Comparison of ENCODE assay signal across 14 cellular contexts in genomic region chr2:183063083-183063482, GRCh38. TPM values are rescaled to one million over a fixed set of nuclear protein-coding genes. Genes with fewer than 3 reads are reported as not detected.
A peak's percentile ranks its signal among the peaks of the same experiment; 100 is the strongest.
DNase-seq lines count a peak whose midpoint lies in the region; ATAC-seq and TF ChIP-seq lines count a peak whose summit lies in the region.
"Had no signal": no experiment of that assay in that cellular context is flagged by ENCODE, and none has a peak within 500 bp of the region (broad histone marks: within the 10 kb centered on the region; RNA-seq: fewer than 3 reads in every experiment).

No MANE protein-coding gene starts in this region.

- TF ChIP-seq CTCF in A673 (conservative IDR thresholded peaks at IDR 0.05; ENCODE audit: low read depth, low read length) = no peak
- TF ChIP-seq CTCF in choroid plexus epithelial cell (conservative IDR thresholded peaks at IDR 0.05; ENCODE audit: low read depth, low read length) = no peak
- no peak for TF ChIP-seq CTCF in ovary (IDR thresholded peaks at IDR 0.05)

- no peak overlapping the region for H3K4ac ChIP-seq in neuronal stem cell (ENCODE audit: low read length)

- H4K8ac ChIP-seq in neuronal stem cell (ENCODE audit: low read depth, low read length) = no peak overlapping the region

- CTCF ChIA-PET in A673 (lab: Charles Lee) = no interaction called here

- peak; percentile 82 for ATAC-seq in GM18870 (IDR thresholded peaks at IDR 0.05; ENCODE audit: unreplicated experiment)
- peak; percentile 94 for ATAC-seq in HG03565 (IDR thresholded peaks at IDR 0.05; ENCODE audit: unreplicated experiment)
- ATAC-seq in natural killer cell treated with Interleukin-12 subunit alpha and Interleukin-12 subunit beta and Interleukin-15 and Interleukin-18, amount 100 ng/mL, for 72 hours = no peak
- ATAC-seq: activated naive CD8-positive, alpha-beta T cell treated with anti-CD3 and anti-CD28 coated beads, Interleukin-2, amount 50 U/mL, for 24 hours had no signal

- H2BK5ac ChIP-seq in neuronal stem cell (ENCODE audit: low read length) = no peak overlapping the region

- no peak overlapping the region for H3K27ac Mint-ChIP-seq in natural killer cell treated with Interleukin-12 subunit alpha and Interleukin-12 subunit beta and Interleukin-15 and Interleukin-18, amount 100 ng/mL, for 72 hours
- H3K27ac Mint-ChIP-seq: activated naive CD8-positive, alpha-beta T cell treated with anti-CD3 and anti-CD28 coated beads, Interleukin-2, amount 50 U/mL, for 24 hours; IgD-negative memory B cell had no signal

- H3K79me1 ChIP-seq in neuronal stem cell (ENCODE audit: low read depth, low read length) = no peaks in the 10 kb centered on the region

- no peak overlapping the region for H2BK15ac ChIP-seq in neuronal stem cell (ENCODE audit: low read length)

- POLR2A ChIA-PET in A673 (lab: Charles Lee; ENCODE audit: low non-redundant PET) = no interaction called here

- H3K4me3 Mint-ChIP-seq in natural killer cell treated with Interleukin-12 subunit alpha and Interleukin-12 subunit beta and Interleukin-15 and Interleukin-18, amount 100 ng/mL, for 72 hours = no peak overlapping the region
- H3K4me3 Mint-ChIP-seq: activated naive CD8-positive, alpha-beta T cell treated with anti-CD3 and anti-CD28 coated beads, Interleukin-2, amount 50 U/mL, for 24 hours; IgD-negative memory B cell had no signal

- H3K23ac ChIP-seq in neuronal stem cell (ENCODE audit: low read depth, low read length, poor library complexity) = no peak overlapping the region

- H3K27me3 ChIP-seq in A673 (replicated peaks; ENCODE audit: insufficient read depth, low read depth, low read length, poor library complexity) (no peaks in the 10 kb centered on the region), ovary (no peaks in the 10 kb centered on the region), neuronal stem cell (ENCODE audit: control insufficient read depth in 3 of 3, insufficient read depth in 3 of 3, low read depth in 1 of 3, low read length in 3 of 3) (peaks cover 0 to 4% (median 0%) of the 10 kb centered on the region in 3 experiments)
- H3K27me3 ChIP-seq: BE2C had no signal

- H3K4me1 ChIP-seq in A673 (ENCODE audit: insufficient read depth, low read length, poor library complexity, severe bottlenecking) (no peaks in the 10 kb centered on the region), ovary (ENCODE audit: insufficient read depth) (no peaks in the 10 kb centered on the region), neuronal stem cell (ENCODE audit: control insufficient read depth in 2 of 2, insufficient read depth in 1 of 2, low read depth in 1 of 2, low read length in 2 of 2) (peaks cover 0 to 8% of the 10 kb centered on the region in 2 donors)
- H3K4me1 ChIP-seq: BE2C had no signal

- H3K27ac ChIP-seq in A673 (ENCODE audit: low read depth, low read length, poor library complexity, severe bottlenecking) (no peak overlapping the region), ovary (no peak overlapping the region), neuronal stem cell (replicated peaks; ENCODE audit: low read length) (no peak overlapping the region)
- H3K27ac ChIP-seq: PC-9 had no signal

- no peak overlapping the region for H3K14ac ChIP-seq in neuronal stem cell (ENCODE audit: low read length)

- TF ChIP-seq EP300 in ovary (IDR thresholded peaks at IDR 0.05) = no peak

- in situ Hi-C loops in G401 (cut with HindIII; ENCODE audit: low sequenced_read_pairs) = no loop called here

- no peaks in the 10 kb centered on the region for H3K36me3 Mint-ChIP-seq in natural killer cell treated with Interleukin-12 subunit alpha and Interleukin-12 subunit beta and Interleukin-15 and Interleukin-18, amount 100 ng/mL, for 72 hours
- H3K36me3 Mint-ChIP-seq: IgD-negative memory B cell had no signal

- no peaks in the 10 kb centered on the region for H3K4me1 Mint-ChIP-seq in natural killer cell treated with Interleukin-12 subunit alpha and Interleukin-12 subunit beta and Interleukin-15 and Interleukin-18, amount 100 ng/mL, for 72 hours (ENCODE audit: low read depth in 2 of 2)
- H3K4me1 Mint-ChIP-seq: IgD-negative memory B cell had no signal

- H3K4me3 ChIP-seq in A673 (ENCODE audit: low read depth, low read length, poor library complexity, severe bottlenecking) = no peak overlapping the region
- no peak overlapping the region for H3K4me3 ChIP-seq in choroid plexus epithelial cell (ENCODE audit: low read depth, low read length)
- no peak overlapping the region for H3K4me3 ChIP-seq in ovary
- H3K4me3 ChIP-seq in neuronal stem cell (ENCODE audit: low read length in 2 of 2) = no peak overlapping the region
- H3K4me3 ChIP-seq: PC-9 had no signal

- DNase-seq in A673 (ENCODE audit: low spot score) (peak; percentile 14), choroid plexus epithelial cell (ENCODE audit: low read depth) (peak; percentile 86), ovary (no peak), G401 (ENCODE audit: low spot score) (no peak), neuronal stem cell (ENCODE audit: low spot score) (no peak)
- no peak for DNase-seq in natural killer cell treated with Interleukin-12 subunit alpha and Interleukin-12 subunit beta and Interleukin-15 and Interleukin-18, amount 100 ng/mL, for 72 hours (ENCODE audit: low spot score)
- DNase-seq: activated CD4-positive, alpha-beta T cell treated with anti-CD3 and anti-CD28 coated beads for 48 hours; activated naive CD8-positive, alpha-beta T cell treated with anti-CD3 and anti-CD28 coated beads, Interleukin-2, amount 50 U/mL, for 24 hours; BE2C; posterior cingulate gyrus had no signal

- no peak overlapping the region for H3K18ac ChIP-seq in neuronal stem cell (ENCODE audit: low read length)

- H3K9ac ChIP-seq in neuronal stem cell (ENCODE audit: low read depth, low read length, poor library complexity) = no peak overlapping the region

- H2AK5ac ChIP-seq in neuronal stem cell (ENCODE audit: low read depth, low read length) = no peak overlapping the region

- H2BK120ac ChIP-seq in neuronal stem cell (ENCODE audit: low read depth, low read length) = no peak overlapping the region

- no peaks in the 10 kb centered on the region for H3K9me3 ChIP-seq in A673 (ENCODE audit: low read depth, low read length, poor library complexity, severe bottlenecking)
- H3K9me3 ChIP-seq in ovary = no peaks in the 10 kb centered on the region
- no peaks in the 10 kb centered on the region for H3K9me3 ChIP-seq in neuronal stem cell (replicated peaks in 1 of 2; ENCODE audit: control insufficient read depth in 2 of 2, insufficient read depth in 1 of 2, low read depth in 1 of 2, low read length in 2 of 2)
- H3K9me3 ChIP-seq: BE2C had no signal

- no peak overlapping the region for H3K4me2 ChIP-seq in neuronal stem cell (ENCODE audit: insufficient read depth, low read length, poor library complexity, severe bottlenecking)
- H3K4me2 ChIP-seq: PC-9 had no signal

- H3K36me3 ChIP-seq in A673 (ENCODE audit: insufficient read depth, low read length, poor library complexity, severe bottlenecking) = no peaks in the 10 kb centered on the region
- no peaks in the 10 kb centered on the region for H3K36me3 ChIP-seq in ovary
- H3K36me3 ChIP-seq in neuronal stem cell (replicated peaks in 1 of 2; ENCODE audit: control insufficient read depth in 2 of 2, insufficient read depth in 2 of 2, low read length in 2 of 2) = no peaks in the 10 kb centered on the region
- H3K36me3 ChIP-seq: BE2C had no signal

- no peaks in the 10 kb centered on the region for H3K9me3 Mint-ChIP-seq in natural killer cell treated with Interleukin-12 subunit alpha and Interleukin-12 subunit beta and Interleukin-15 and Interleukin-18, amount 100 ng/mL, for 72 hours
- H3K9me3 Mint-ChIP-seq: activated naive CD8-positive, alpha-beta T cell treated with anti-CD3 and anti-CD28 coated beads, Interleukin-2, amount 50 U/mL, for 24 hours had no signal

- no peak overlapping the region for H4K91ac ChIP-seq in neuronal stem cell (ENCODE audit: low read depth, low read length, poor library complexity)

- BruUV-seq in A673 (replicated peaks; lab: Mats Ljungman, UMichigan) = no TSS peak

- WGBS in ovary, 3 donors = 33 to 38% (median 38%) methylated on average over 2 of the region's 2 CpGs
- WGBS in neuronal stem cell (ENCODE audit: extremely low coverage in 2 of 2, insufficient read length in 2 of 2, insufficient replicate concordance in 1 of 2), 2 donors = no CpG with 5 or more reads among the region's 2 CpGs

- TF ChIP-seq POLR2A in ovary (IDR thresholded peaks at IDR 0.05) = no peak

- intact Hi-C loops in A673 (cut with micrococcal nuclease; ENCODE audit: unreplicated experiment) (no loop called here), ovary (cut with DNase I) (no loop called here)

- H2BK12ac ChIP-seq in neuronal stem cell (ENCODE audit: low read length) = no peak overlapping the region

- peaks cover 14 to 25% of the 10 kb centered on the region in 2 donors for H3K27me3 Mint-ChIP-seq in natural killer cell treated with Interleukin-12 subunit alpha and Interleukin-12 subunit beta and Interleukin-15 and Interleukin-18, amount 100 ng/mL, for 72 hours

- no peak overlapping the region for H2AFZ ChIP-seq in neuronal stem cell (ENCODE audit: low read length)
- H2AFZ ChIP-seq: PC-9 had no signal

RNA-seq across cellular contexts. Expression of gene DUSP19, which starts 15.5 kb away (rescaled TPM):
- total RNA-seq in A673 (2021) = 5.2 and 6.4 TPM in 2 replicates
- 1 to 10 TPM; 2.7 to 5.5 (median 3.8) TPM for total RNA-seq in ovary
- 1 to 10 TPM; 1.4 to 3.4 TPM for polyA plus RNA-seq in ovary
- total RNA-seq in natural killer cell treated with Interleukin-12 subunit alpha and Interleukin-12 subunit beta and Interleukin-15 and Interleukin-18, amount 100 ng/mL, for 72 hours = 1 to 10 TPM; 1.4 to 1.5 TPM
- 3.4 and 4.6 TPM in 2 replicates for total RNA-seq in G401 (2014; rRNA removed; shearing (Covaris generic))
- 1.5 TPM for polyA plus RNA-seq in neuronal stem cell (2013, experiment 1 of 2)
- 1.7 TPM for polyA plus RNA-seq in neuronal stem cell (2013, experiment 2 of 2)

RNA-seq across cellular contexts. Expression of gene NCKAP1, which starts 24.8 kb away (rescaled TPM):
- total RNA-seq in A673 (2021) (153 and 177 TPM in 2 replicates), ovary (100 to 1,000 TPM in 5 of 7 donors, 10 to 100 TPM in 2; 78.7 to 122 (median 109) TPM)
- polyA plus RNA-seq in ovary = 10 to 100 TPM; 59.9 to 66.3 TPM
- 1 to 10 TPM; 3.1 to 9.2 TPM for total RNA-seq in natural killer cell treated with Interleukin-12 subunit alpha and Interleukin-12 subunit beta and Interleukin-15 and Interleukin-18, amount 100 ng/mL, for 72 hours
- 116 and 163 TPM in 2 replicates for total RNA-seq in G401 (2014; rRNA removed; shearing (Covaris generic))
- polyA plus RNA-seq in neuronal stem cell (2013, experiment 1 of 2) = 67.2 TPM
- polyA plus RNA-seq in neuronal stem cell (2013, experiment 2 of 2) = 67.6 TPM

Comparison
In these comparisons a context has a peak if more than half of its experiments do, and no peak if none do; other contexts are left out.
1. DNase-seq: peak in A673 (single experiment) and choroid plexus epithelial cell (single experiment); none in ovary (0 of 5), natural killer cell treated with Interleukin-12 subunit alpha and Interleukin-12 subunit beta and Interleukin-15 and Interleukin-18, amount 100 ng/mL, for 72 hours (single experiment), G401 (single experiment) and neuronal stem cell (single experiment).
2. ATAC-seq: peak in GM18870 (single experiment) and HG03565 (single experiment); none in natural killer cell treated with Interleukin-12 subunit alpha and Interleukin-12 subunit beta and Interleukin-15 and Interleukin-18, amount 100 ng/mL, for 72 hours (0 of 2).
3. RNA of gene NCKAP1, which starts 24.8 kb away (total RNA-seq): 116 to 163 TPM in G401, 153 to 177 TPM in A673 and 78.7 to 122 TPM in ovary; 3.1 to 9.2 TPM in natural killer cell treated with Interleukin-12 subunit alpha and Interleukin-12 subunit beta and Interleukin-15 and Interleukin-18, amount 100 ng/mL, for 72 hours; every median in the first group is over 4 times any median in the second.